Comparison of ENCODE assay signal across 17 cellular contexts in genomic region chr6:123770247-123770949, GRCh38. TPM values are rescaled to one million over a fixed set of nuclear protein-coding genes. Genes with fewer than 3 reads are reported as not detected.
DNase-seq lines count a peak whose midpoint lies in the region; ATAC-seq and TF ChIP-seq lines count a peak whose summit lies in the region.
"Had no signal": no experiment of that assay in that cellular context is flagged by ENCODE, and none has a peak within 500 bp of the region (broad histone marks: within the 10 kb centered on the region; RNA-seq: fewer than 3 reads in every experiment).

No MANE protein-coding gene starts in this region.

- ATAC-seq in GM18870 (IDR thresholded peaks at IDR 0.05; ENCODE audit: unreplicated experiment) (peak; percentile 58), HG02571 (IDR thresholded peaks at IDR 0.05; ENCODE audit: unreplicated experiment) (peak; percentile 63), HG03460 (IDR thresholded peaks at IDR 0.05; ENCODE audit: unreplicated experiment) (peak; percentile 51)

- no peak overlapping the region for H3K4me3 ChIP-seq in iPS-20b (ENCODE audit: low read length)
- H3K4me3 ChIP-seq: cardiac muscle cell had no signal

- H3K36me3 ChIP-seq in iPS-20b (ENCODE audit: insufficient read depth, low read depth, low read length) = no peaks in the 10 kb centered on the region
- H3K36me3 ChIP-seq: cardiac muscle cell had no signal

- TF ChIP-seq CTCF in chondrocyte (IDR thresholded peaks at IDR 0.05) = no peak

- H3K27me3 Mint-ChIP-seq in chondrocyte (ENCODE audit: low read depth) = peaks cover 12% of the 10 kb centered on the region

- H3K9me3 ChIP-seq in iPS-20b (ENCODE audit: insufficient read depth, low read depth, low read length) = no peaks in the 10 kb centered on the region

- H3K27ac Mint-ChIP-seq in chondrocyte (ENCODE audit: unreplicated experiment) = no peak overlapping the region

- no peak for DNase-seq in activated naive CD4-positive, alpha-beta T cell treated with anti-CD3 and anti-CD28 coated beads, Interleukin-2, amount 50 U/mL, for 16 hours
- no peak for DNase-seq in erythroblast (lab: John Stamatoyannopoulos, UW)
- DNase-seq in NCI-H2107 treated with DMSO at 0.1 percent for 48 hours (lab: John Stamatoyannopoulos, UW; ENCODE audit: unreplicated experiment) = no peak
- DNase-seq in chondrocyte (ENCODE audit: low spot score) = no peak
- DNase-seq: activated CD4-positive, alpha-beta T cell treated with anti-CD3 and anti-CD28 coated beads, Interleukin-2, amount 50 U/mL, for 4 hours; activated gamma-delta T cell; EL; mammary epithelial cell; NCI-H2227 treated with DMSO at 0.1 percent for 48 hours; T-helper 9 cell had no signal

- no peak overlapping the region for H3K4me3 Mint-ChIP-seq in chondrocyte (ENCODE audit: unreplicated experiment)

- H3K4me1 ChIP-seq in iPS-20b (ENCODE audit: insufficient read depth, low read length) = peaks cover 34% of the 10 kb centered on the region

- H3K9me3 Mint-ChIP-seq in chondrocyte (ENCODE audit: low read depth) = no peaks in the 10 kb centered on the region

- H3K27me3 ChIP-seq in iPS-20b (ENCODE audit: insufficient read depth, low read length) = no peaks in the 10 kb centered on the region
- H3K27me3 ChIP-seq: cardiac muscle cell had no signal

- H3K4me1 Mint-ChIP-seq in chondrocyte (ENCODE audit: low read depth) = peaks cover 6% of the 10 kb centered on the region

- no peaks in the 10 kb centered on the region for H3K36me3 Mint-ChIP-seq in chondrocyte (ENCODE audit: low read depth)

- peak overlapping the region; percentile 62 for H3K27ac ChIP-seq in iPS-20b (ENCODE audit: low read length)
- H3K27ac ChIP-seq: cardiac muscle cell, epithelial cell of prostate had no signal

- no peak for TF ChIP-seq POLR2A in erythroblast (IDR thresholded peaks at IDR 0.05; ENCODE audit: low read length)

- peak overlapping the region; percentile 44; the same call in 1 of the 2 replicates for H3K9ac ChIP-seq in iPS-20b (ENCODE audit: low read depth, low read length)

RNA-seq across cellular contexts. Expression of gene NKAIN2, which starts 33.3 kb away (rescaled TPM):
- total RNA-seq in chondrocyte = 3.4 to 37.9 TPM (median 4.0 TPM) in 3 replicates
- total RNA-seq: cardiac muscle cell, RPMI7951 had no signal
